In genomic region chr2:240451791-240452470, GRCh38 we compare ENCODE assay signal across 8 cellular contexts. TPM values are rescaled to one million over a fixed set of nuclear protein-coding genes. Genes with fewer than 3 reads are reported as not detected.
DNase-seq lines count a peak whose midpoint lies in the region; ATAC-seq and TF ChIP-seq lines count a peak whose summit lies in the region.

No MANE protein-coding gene starts in this region.

- peak overlapping the region; percentile 0 for H2AK5ac ChIP-seq in trophoblast cell (ENCODE audit: low read length)

- peaks cover 19% of the 10 kb centered on the region for H3K79me2 ChIP-seq in trophoblast cell (ENCODE audit: control insufficient read depth, insufficient read depth, low read length, poor library complexity)

- H3K36me3 Mint-ChIP-seq in T-helper 17 cell (ENCODE audit: low read depth): peaks cover 2% of the 10 kb centered on the region
- no peaks in the 10 kb centered on the region for H3K36me3 Mint-ChIP-seq in glutamatergic neuron (ENCODE audit: unreplicated experiment)

- no peak overlapping the region for H2AFZ ChIP-seq in trophoblast cell (ENCODE audit: insufficient read depth, low read length, poor library complexity)

- H3K4me3 Mint-ChIP-seq in T-helper 17 cell (peak overlapping the region; percentile 86), glutamatergic neuron (ENCODE audit: unreplicated experiment) (peak overlapping the region; percentile 76)

- peak overlapping the region; percentile 78 for H3K4me3 ChIP-seq in BLaER1
- H3K4me3 ChIP-seq in trophoblast cell (ENCODE audit: low read depth, low read length): peak overlapping the region; percentile 62

- H3K36me3 ChIP-seq in BLaER1: no peaks in the 10 kb centered on the region
- no peaks in the 10 kb centered on the region for H3K36me3 ChIP-seq in trophoblast cell (ENCODE audit: control insufficient read depth in 1 of 2, insufficient read depth in 2 of 2, low read length in 2 of 2)

- peak overlapping the region; percentile 50 for H3K18ac ChIP-seq in trophoblast cell (ENCODE audit: low read length)

- peak overlapping the region; percentile 98 for H3K4me2 ChIP-seq in BLaER1
- H3K4me2 ChIP-seq in trophoblast cell (ENCODE audit: low read length): peak overlapping the region; percentile 83

- H3K27ac ChIP-seq in BLaER1 (no peak overlapping the region), trophoblast cell (ENCODE audit: low read depth, low read length) (peak overlapping the region; percentile 77)

- no peak overlapping the region for H3K23ac ChIP-seq in trophoblast cell (ENCODE audit: low read length)

- H3K79me1 ChIP-seq in trophoblast cell (ENCODE audit: low read length): peaks cover 39% of the 10 kb centered on the region

- no peak for ATAC-seq in T-helper 17 cell

- no peak overlapping the region for H3K27ac Mint-ChIP-seq in T-helper 17 cell
- peak overlapping the region; percentile 88 for H3K27ac Mint-ChIP-seq in glutamatergic neuron (ENCODE audit: unreplicated experiment)

- peak overlapping the region; percentile 7 for H2BK5ac ChIP-seq in trophoblast cell (ENCODE audit: low read depth, low read length, poor library complexity)

- peaks cover 4% of the 10 kb centered on the region for H3K4me1 Mint-ChIP-seq in T-helper 17 cell
- H3K4me1 Mint-ChIP-seq in glutamatergic neuron (ENCODE audit: low read depth, unreplicated experiment): peaks cover 21% of the 10 kb centered on the region

- DNase-seq in T-helper 17 cell (no peak), glutamatergic neuron (peak; percentile 28), trophoblast cell (no peak), NAMALWA (ENCODE audit: low spot score) (no peak), GM19240 (ENCODE audit: insufficient read length, low spot score) (no peak), OCI-M1 (lab: John Stamatoyannopoulos, UW) (no peak), hypothalamus (lab: John Stamatoyannopoulos, UW) (no peak)

- H4K12ac ChIP-seq in trophoblast cell (ENCODE audit: low read depth, low read length): no peak overlapping the region

- H3K27me3 ChIP-seq in BLaER1 (peaks cover 50% of the 10 kb centered on the region), trophoblast cell (ENCODE audit: insufficient read depth, low read length) (no peaks in the 10 kb centered on the region)

- peaks cover 93% of the 10 kb centered on the region for H4K20me1 ChIP-seq in BLaER1

- no peaks in the 10 kb centered on the region for H3K9me3 ChIP-seq in BLaER1
- no peaks in the 10 kb centered on the region for H3K9me3 ChIP-seq in T-helper 17 cell (ENCODE audit: control insufficient read depth, low read length, poor library complexity, severe bottlenecking)
- no peaks in the 10 kb centered on the region for H3K9me3 ChIP-seq in trophoblast cell (ENCODE audit: insufficient read depth, low read depth, low read length)

- H3K27me3 Mint-ChIP-seq in T-helper 17 cell (peaks cover 46% of the 10 kb centered on the region), glutamatergic neuron (ENCODE audit: unreplicated experiment) (peaks cover 20% of the 10 kb centered on the region)

- H4K91ac ChIP-seq in trophoblast cell (ENCODE audit: low read depth, low read length): peak overlapping the region; percentile 67

- peaks cover 32% of the 10 kb centered on the region for H3K4me1 ChIP-seq in BLaER1
- peaks cover 29 to 47% of the 10 kb centered on the region in 2 experiments for H3K4me1 ChIP-seq in trophoblast cell (ENCODE audit: control insufficient read depth in 1 of 2, insufficient read depth in 2 of 2, low read length in 2 of 2)

- H3K9ac ChIP-seq in BLaER1 (peak overlapping the region; percentile 64; the same call in 1 of the 2 replicates), trophoblast cell (ENCODE audit: low read length) (peak overlapping the region; percentile 25)

- H3K14ac ChIP-seq in trophoblast cell (ENCODE audit: low read length): peak overlapping the region; percentile 50

- WGBS in trophoblast cell (ENCODE audit: extremely low coverage, insufficient coverage, insufficient read length): no CpG with 5 or more reads among the region's 21 CpGs

- peak overlapping the region; percentile 15 for H4K8ac ChIP-seq in trophoblast cell (ENCODE audit: low read depth, low read length)

- H2BK12ac ChIP-seq in trophoblast cell (ENCODE audit: low read length): peak overlapping the region; percentile 21

- no peak overlapping the region for H3K4ac ChIP-seq in trophoblast cell (ENCODE audit: low read depth, low read length)

- H2BK120ac ChIP-seq in trophoblast cell (ENCODE audit: insufficient read depth, low read length, poor library complexity): no peak overlapping the region

- peaks cover 12% of the 10 kb centered on the region for H3K9me3 Mint-ChIP-seq in glutamatergic neuron (ENCODE audit: unreplicated experiment)

- TF ChIP-seq CTCF in glutamatergic neuron (IDR thresholded peaks at IDR 0.05; ENCODE audit: partially characterized antibody, unreplicated experiment): no peak

RNA-seq across cellular contexts. Expression of gene GPC1, which starts 16.5 kb away (rescaled TPM):
- total RNA-seq in T-helper 17 cell (1 to 10 TPM; 1.5 to 1.7 TPM), glutamatergic neuron (ENCODE audit: unreplicated experiment) (155 TPM)
- 114 and 122 TPM in 2 replicates for polyA plus RNA-seq in trophoblast cell (2013)

Comparison
In these comparisons a context has a peak if more than half of its experiments do, and no peak if none do; other contexts are left out.
1. RNA of gene GPC1, which starts 16.5 kb away (total RNA-seq): 155 TPM in glutamatergic neuron (single experiment); 1.5 to 1.7 TPM in T-helper 17 cell; every median in the first group is over 10 times any median in the second.